Comparison of ENCODE assay signal across 28 cellular contexts in the genomic region with DNA sequence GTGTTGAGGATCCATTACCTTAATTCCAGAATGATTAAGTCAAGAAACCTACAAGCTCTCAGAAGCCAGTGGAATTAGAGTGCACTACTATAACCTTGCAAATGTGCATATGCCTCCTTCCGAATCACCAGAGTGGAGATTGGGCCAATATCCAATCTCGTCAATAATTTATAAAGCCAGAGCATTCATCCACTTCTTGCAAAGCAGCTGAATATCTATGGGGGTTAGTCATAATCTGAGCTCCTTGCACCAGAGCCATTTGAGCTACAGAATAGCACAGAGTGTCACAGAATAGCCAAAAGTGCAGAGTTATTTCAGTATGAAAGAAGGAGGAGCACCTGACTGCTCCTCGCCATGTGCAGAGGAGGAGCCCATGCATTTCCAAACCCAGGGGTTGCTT.
"Had no signal": no experiment of that assay in that cellular context is flagged by ENCODE, and none has a peak within 500 bp of the region (broad histone marks: within the 10 kb centered on the region; RNA-seq: fewer than 3 reads in every experiment).

No MANE protein-coding gene starts in this region.

- H3K4me3 ChIP-seq: gastrocnemius medialis, heart right ventricle, lung, mucosa of descending colon, ovary, right lobe of liver, thoracic aorta, tibial nerve, upper lobe of left lung had no signal

- H3K27me3 ChIP-seq: gastrocnemius medialis, ovary, right lobe of liver, tibial nerve, upper lobe of left lung had no signal

- H3K27ac Mint-ChIP-seq: effector memory CD8-positive, alpha-beta T cell; memory B cell; mesothelial cell of epicardium; naive B cell; nephron progenitor cell; stimulated activated naive B cell treated with anti-CD40 and anti-IgM and Interleukin-4, amounts not matched to agents 10 μg/mL and 1 μg/mL and 100 μg/mL, for 72 hours; stimulated activated naive CD8-positive, alpha-beta T cell treated with anti-CD3 and anti-CD28 coated beads, Interleukin-15, Interleukin-2, amounts not matched to agents 100 ng/mL and 50 ng/mL, for 24 hours had no signal

- H3K4me3 Mint-ChIP-seq: effector memory CD8-positive, alpha-beta T cell; memory B cell; mesothelial cell of epicardium; naive B cell; nephron progenitor cell; stimulated activated naive B cell treated with anti-CD40 and anti-IgM and Interleukin-4, amounts not matched to agents 10 μg/mL and 1 μg/mL and 100 μg/mL, for 72 hours; stimulated activated naive CD8-positive, alpha-beta T cell treated with anti-CD3 and anti-CD28 coated beads, Interleukin-15, Interleukin-2, amounts not matched to agents 100 ng/mL and 50 ng/mL, for 24 hours had no signal

- H3K9me3 Mint-ChIP-seq: effector memory CD8-positive, alpha-beta T cell; memory B cell; stimulated activated naive B cell treated with anti-CD40 and anti-IgM and Interleukin-4, amounts not matched to agents 10 μg/mL and 1 μg/mL and 100 μg/mL, for 72 hours; stimulated activated naive CD8-positive, alpha-beta T cell treated with anti-CD3 and anti-CD28 coated beads, Interleukin-15, Interleukin-2, amounts not matched to agents 100 ng/mL and 50 ng/mL, for 24 hours had no signal

- H3K36me3 Mint-ChIP-seq: memory B cell; mesothelial cell of epicardium; naive B cell; stimulated activated naive B cell treated with anti-CD40 and anti-IgM and Interleukin-4, amounts not matched to agents 10 μg/mL and 1 μg/mL and 100 μg/mL, for 72 hours had no signal

- H3K27ac ChIP-seq: gastrocnemius medialis, heart right ventricle, ovary, right lobe of liver, thoracic aorta, tibial nerve, upper lobe of left lung had no signal

- H3K4me1 ChIP-seq: gastrocnemius medialis, right lobe of liver had no signal

- ATAC-seq: effector memory CD8-positive, alpha-beta T cell; gastrocnemius medialis; heart right ventricle; left lobe of liver; mucosa of descending colon; right lobe of liver; stimulated activated naive B cell treated with anti-CD40 and anti-IgM and Interleukin-4, amounts not matched to agents 10 μg/mL and 1 μg/mL and 100 μg/mL, for 72 hours had no signal

- H3K9me3 ChIP-seq: gastrocnemius medialis, heart right ventricle, mucosa of descending colon, ovary, right lobe of liver, thoracic aorta, tibial nerve, upper lobe of left lung had no signal

- FAIRE-seq: endometrium, islet of Langerhans, small intestine, urothelium cell line had no signal

- H3K36me3 ChIP-seq: gastrocnemius medialis, heart right ventricle, ovary, right lobe of liver, thoracic aorta, tibial nerve, upper lobe of left lung had no signal

- H3K4me1 Mint-ChIP-seq: memory B cell; mesothelial cell of epicardium; naive B cell; nephron progenitor cell; stimulated activated naive B cell treated with anti-CD40 and anti-IgM and Interleukin-4, amounts not matched to agents 10 μg/mL and 1 μg/mL and 100 μg/mL, for 72 hours had no signal

- H3K27me3 Mint-ChIP-seq: effector memory CD8-positive, alpha-beta T cell; stimulated activated naive CD8-positive, alpha-beta T cell treated with anti-CD3 and anti-CD28 coated beads, Interleukin-15, Interleukin-2, amounts not matched to agents 100 ng/mL and 50 ng/mL, for 24 hours had no signal

- DNase-seq: cerebellar nuclear complex; cortex of kidney; effector memory CD8-positive, alpha-beta T cell; gastrocnemius medialis; glutamatergic neuron; heart right ventricle; hippocampal formation; mucosa of descending colon; naive B cell; nephron progenitor cell; nucleus accumbens; ovary; right lobe of liver; small intestine; stimulated activated CD4-positive, alpha-beta T cell treated with anti-CD3 and anti-CD28 coated beads, Interleukin-15, amount 100 ng/mL, for 24 hours; stimulated activated CD4-positive, alpha-beta T cell treated with anti-CD3 and anti-CD28 coated beads, Interleukin-2, amount 100 ng/mL, for 48 hours; stimulated activated naive B cell treated with anti-CD40 and anti-IgM and Interleukin-4, amounts not matched to agents 10 μg/mL and 1 μg/mL and 100 μg/mL, for 72 hours; upper lobe of left lung had no signal
